28 cellular contexts compared by ENCODE assay signal in the genomic region with DNA sequence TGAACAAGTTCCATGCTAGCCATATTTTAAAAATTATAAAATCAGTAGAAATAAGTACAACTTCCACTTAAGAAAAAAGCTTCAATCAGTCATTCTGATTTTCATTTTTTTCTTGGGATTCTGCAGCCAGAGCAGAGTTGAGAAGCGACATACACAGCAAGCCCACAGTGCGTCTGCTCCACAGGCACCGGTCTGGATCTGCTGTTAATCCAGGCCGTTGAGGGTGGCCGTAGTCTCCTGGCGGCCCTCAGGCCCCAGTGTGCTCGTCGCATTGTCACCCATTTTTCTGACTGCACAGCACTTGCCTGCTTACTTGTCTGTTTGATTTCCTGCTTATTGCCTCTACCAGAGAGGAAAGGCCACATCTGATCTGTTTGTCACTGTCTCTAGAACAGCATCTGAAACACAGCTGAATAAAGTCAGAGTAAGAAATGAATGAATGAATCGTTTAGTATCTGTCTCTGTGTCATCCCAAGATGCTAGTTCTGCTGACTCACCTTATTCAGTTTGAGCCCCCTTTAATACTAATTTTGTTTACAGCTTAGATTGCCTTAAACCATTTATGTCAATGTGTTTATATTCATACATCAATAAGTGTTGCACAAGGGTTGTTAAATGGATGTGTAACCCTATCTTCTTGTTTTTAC. TPM values are rescaled to one million over a fixed set of nuclear protein-coding genes. Genes with fewer than 3 reads are reported as not detected.
"Had no signal": no experiment of that assay in that cellular context is flagged by ENCODE, and none has a peak within 500 bp of the region (broad histone marks: within the 10 kb centered on the region; RNA-seq: fewer than 3 reads in every experiment).

No MANE protein-coding gene starts in this region.

- H3K27me3 ChIP-seq: ascending aorta, cardiac muscle cell, dorsolateral prefrontal cortex, gastroesophageal sphincter, hepatocyte, right atrium auricular region, spleen, vagina had no signal

- H3K9me3 Mint-ChIP-seq: activated CD4-positive, alpha-beta memory T cell treated with anti-CD3 and anti-CD28 coated beads for 36 hours; activated CD4-positive, alpha-beta T cell treated with anti-CD3 and anti-CD28 coated beads, Interleukin-2, amount 10 ng/mL, durations not matched to agents 24 days and 14 days; activated naive CD4-positive, alpha-beta T cell treated with anti-CD3 and anti-CD28 coated beads for 36 hours; activated naive CD8-positive, alpha-beta T cell treated with anti-CD3 and anti-CD28 coated beads for 36 hours; activated T-helper 1 cell treated with anti-CD3 and anti-CD28 coated beads, Interleukin-12 subunit alpha, Interleukin-12 subunit beta, Interleukin-2, Interleukin-4 antibody, amounts not matched to agents 30 ng/mL and 10 ng/mL and 1 ng/mL, durations not matched to agents 14 hours and 24 hours and 36 hours; brain; naive thymus-derived CD8-positive, alpha-beta T cell; type B pancreatic cell had no signal

- H3K79me2 ChIP-seq: hepatocyte had no signal

- H2AFZ ChIP-seq: hepatocyte had no signal

- H3K27me3 Mint-ChIP-seq: activated CD4-positive, alpha-beta memory T cell treated with anti-CD3 and anti-CD28 coated beads for 36 hours; activated CD4-positive, alpha-beta T cell treated with anti-CD3 and anti-CD28 coated beads, Interleukin-2, amount 10 ng/mL, durations not matched to agents 24 days and 14 days; activated naive CD8-positive, alpha-beta T cell treated with anti-CD3 and anti-CD28 coated beads for 36 hours; brain; naive thymus-derived CD8-positive, alpha-beta T cell; type B pancreatic cell had no signal

- H3K36me3 ChIP-seq: cardiac muscle cell, gastroesophageal sphincter, right atrium auricular region, spleen, vagina had no signal

- H3K36me3 Mint-ChIP-seq: activated naive CD8-positive, alpha-beta T cell treated with anti-CD3 and anti-CD28 coated beads for 36 hours; brain had no signal

- FAIRE-seq: kidney had no signal

- ATAC-seq: gastroesophageal sphincter; naive thymus-derived CD8-positive, alpha-beta T cell had no signal

- DNase-seq: activated CD4-positive, alpha-beta memory T cell treated with anti-CD3 and anti-CD28 coated beads for 36 hours; activated CD4-positive, alpha-beta T cell treated with anti-CD3 and anti-CD28 coated beads, Interleukin-2, amount 10 ng/mL, durations not matched to agents 24 days and 14 days; activated CD8-positive, alpha-beta memory T cell treated with anti-CD3 and anti-CD28 coated beads, Interleukin-2, amount 50 U/mL, for 4 hours; activated effector memory CD4-positive, alpha-beta T cell treated with anti-CD3 and anti-CD28 coated beads, Interleukin-2, amount 50 U/mL, for 16 hours; activated naive CD4-positive, alpha-beta T cell treated with anti-CD3 and anti-CD28 coated beads for 36 hours; activated naive CD8-positive, alpha-beta T cell treated with anti-CD3 and anti-CD28 coated beads for 36 hours; activated T-cell treated with anti-CD3 and anti-CD28 coated beads, Interleukin-2, amount 50 U/mL, for 1 hour; cerebellar nuclear complex; dorsolateral prefrontal cortex; effector memory CD4-positive, alpha-beta T cell; erythroblast; kidney; naive thymus-derived CD8-positive, alpha-beta T cell; occipital lobe; spleen; stimulated activated naive CD4-positive, alpha-beta T cell treated with Interleukin-2 at 50 U/mL for 16 hours had no signal

- H3K4me2 ChIP-seq: hepatocyte had no signal

- H3K4me3 ChIP-seq: ascending aorta, cardiac muscle cell, coronary artery, dorsolateral prefrontal cortex, gastroesophageal sphincter, hepatocyte, right atrium auricular region, spleen, vagina had no signal

- H3K9me3 ChIP-seq: ascending aorta, gastroesophageal sphincter, right atrium auricular region, spleen, vagina had no signal

- H3K4me1 ChIP-seq: right atrium auricular region, spleen had no signal

- H3K4me3 Mint-ChIP-seq: activated CD4-positive, alpha-beta memory T cell treated with anti-CD3 and anti-CD28 coated beads for 36 hours; activated CD4-positive, alpha-beta T cell treated with anti-CD3 and anti-CD28 coated beads, Interleukin-2, amount 10 ng/mL, durations not matched to agents 24 days and 14 days; activated naive CD4-positive, alpha-beta T cell treated with anti-CD3 and anti-CD28 coated beads for 36 hours; activated naive CD8-positive, alpha-beta T cell treated with anti-CD3 and anti-CD28 coated beads for 36 hours; activated T-helper 1 cell treated with anti-CD3 and anti-CD28 coated beads, Interleukin-12 subunit alpha, Interleukin-12 subunit beta, Interleukin-2, Interleukin-4 antibody, amounts not matched to agents 30 ng/mL and 10 ng/mL and 1 ng/mL, durations not matched to agents 14 hours and 24 hours and 36 hours; brain; naive thymus-derived CD8-positive, alpha-beta T cell; neural crest cell; type B pancreatic cell had no signal

- H3K4me1 Mint-ChIP-seq: naive thymus-derived CD8-positive, alpha-beta T cell had no signal

- H3K27ac ChIP-seq: ascending aorta, cardiac muscle cell, coronary artery, dorsolateral prefrontal cortex, hepatocyte, right atrium auricular region, spleen, vagina had no signal

- H3K27ac Mint-ChIP-seq: activated CD4-positive, alpha-beta memory T cell treated with anti-CD3 and anti-CD28 coated beads for 36 hours; activated CD4-positive, alpha-beta T cell treated with anti-CD3 and anti-CD28 coated beads, Interleukin-2, amount 10 ng/mL, durations not matched to agents 24 days and 14 days; activated naive CD4-positive, alpha-beta T cell treated with anti-CD3 and anti-CD28 coated beads for 36 hours; activated naive CD8-positive, alpha-beta T cell treated with anti-CD3 and anti-CD28 coated beads for 36 hours; activated T-helper 1 cell treated with anti-CD3 and anti-CD28 coated beads, Interleukin-12 subunit alpha, Interleukin-12 subunit beta, Interleukin-2, Interleukin-4 antibody, amounts not matched to agents 30 ng/mL and 10 ng/mL and 1 ng/mL, durations not matched to agents 14 hours and 24 hours and 36 hours; brain; naive thymus-derived CD8-positive, alpha-beta T cell; type B pancreatic cell had no signal

RNA-seq across cellular contexts. Expression of gene ASPN, which starts 11.6 kb away (rescaled TPM):
- total RNA-seq: activated CD4-positive, alpha-beta memory T cell treated with anti-CD3 and anti-CD28 coated beads for 36 hours; activated CD4-positive, alpha-beta T cell treated with anti-CD3 and anti-CD28 coated beads, Interleukin-2, amount 10 ng/mL, durations not matched to agents 24 days and 14 days; activated CD8-positive, alpha-beta memory T cell treated with anti-CD3 and anti-CD28 coated beads for 36 hours; activated naive CD4-positive, alpha-beta T cell treated with anti-CD3 and anti-CD28 coated beads for 36 hours; activated naive CD8-positive, alpha-beta T cell treated with anti-CD3 and anti-CD28 coated beads for 36 hours; activated T-helper 1 cell treated with anti-CD3 and anti-CD28 coated beads, Interleukin-12 subunit alpha, Interleukin-12 subunit beta, Interleukin-2, Interleukin-4 antibody, amounts not matched to agents 30 ng/mL and 10 ng/mL and 1 ng/mL, durations not matched to agents 14 hours and 24 hours and 36 hours; cardiac muscle cell; naive thymus-derived CD8-positive, alpha-beta T cell; neural crest cell had no signal
- polyA plus RNA-seq: naive thymus-derived CD8-positive, alpha-beta T cell had no signal

RNA-seq across cellular contexts. Expression of gene ECM2, which starts 41.9 kb away (rescaled TPM):
- total RNA-seq: activated CD4-positive, alpha-beta memory T cell treated with anti-CD3 and anti-CD28 coated beads for 36 hours; activated CD4-positive, alpha-beta T cell treated with anti-CD3 and anti-CD28 coated beads, Interleukin-2, amount 10 ng/mL, durations not matched to agents 24 days and 14 days; activated CD8-positive, alpha-beta memory T cell treated with anti-CD3 and anti-CD28 coated beads for 36 hours; activated naive CD4-positive, alpha-beta T cell treated with anti-CD3 and anti-CD28 coated beads for 36 hours; activated naive CD8-positive, alpha-beta T cell treated with anti-CD3 and anti-CD28 coated beads for 36 hours; activated T-helper 1 cell treated with anti-CD3 and anti-CD28 coated beads, Interleukin-12 subunit alpha, Interleukin-12 subunit beta, Interleukin-2, Interleukin-4 antibody, amounts not matched to agents 30 ng/mL and 10 ng/mL and 1 ng/mL, durations not matched to agents 14 hours and 24 hours and 36 hours; cardiac muscle cell; naive thymus-derived CD8-positive, alpha-beta T cell; neural crest cell had no signal
- polyA plus RNA-seq: cardiac muscle cell; naive thymus-derived CD8-positive, alpha-beta T cell had no signal
